Comparison of ENCODE assay signal across 12 cellular contexts in genomic region chr1:211420389-211420788, GRCh38.
A peak's percentile ranks its signal among the peaks of the same experiment; 100 is the strongest.
DNase-seq lines count a peak whose midpoint lies in the region; ATAC-seq and TF ChIP-seq lines count a peak whose summit lies in the region.
"Had no signal": no experiment of that assay in that cellular context is flagged by ENCODE, and none has a peak within 500 bp of the region (broad histone marks: within the 10 kb centered on the region; RNA-seq: fewer than 3 reads in every experiment).

No MANE protein-coding gene starts in this region.

- POLR2A ChIA-PET in A673 (lab: Charles Lee; ENCODE audit: low non-redundant PET), result no interaction called here

- H3K36me3 ChIP-seq in A673 (ENCODE audit: insufficient read depth, low read length, poor library complexity, severe bottlenecking) (no peaks in the 10 kb centered on the region), left lung (no peaks in the 10 kb centered on the region)
- H3K36me3 ChIP-seq: thoracic aorta had no signal

- peak; percentile 36 for DNase-seq in A673 (ENCODE audit: low spot score)
- peak; percentile 2 for DNase-seq in NCI-H345 treated with DMSO at 0.1 percent for 48 hours (lab: John Stamatoyannopoulos, UW; ENCODE audit: unreplicated experiment)
- peak; percentile 57 for DNase-seq in choroid plexus epithelial cell (ENCODE audit: low read depth)
- DNase-seq in left lung, result no peak
- DNase-seq in activated naive CD4-positive, alpha-beta T cell treated with Interleukin-2 at 50 U/mL for 16 hours, result no peak
- no peak for DNase-seq in hypothalamus (lab: John Stamatoyannopoulos, UW)
- DNase-seq: Caco-2, erythroblast, NCI-H187 had no signal

- BruUV-seq in A673 (replicated peaks; lab: Mats Ljungman, UMichigan), result no TSS peak

- H3K4me1 ChIP-seq in A673 (ENCODE audit: insufficient read depth, low read length, poor library complexity, severe bottlenecking), result no peaks in the 10 kb centered on the region
- H3K4me1 ChIP-seq in left lung, result peaks cover 0 to 4% of the 10 kb centered on the region in 2 donors
- H3K4me1 ChIP-seq: Caco-2 had no signal

- CTCF ChIA-PET in A673 (lab: Charles Lee), result no interaction called here

- ATAC-seq in GM19463 (IDR thresholded peaks at IDR 0.05; ENCODE audit: unreplicated experiment) (peak; percentile 18), left lung (no peak), HG03025 (IDR thresholded peaks at IDR 0.05; ENCODE audit: low FRiP score, unreplicated experiment) (no peak)

- H3K9me3 ChIP-seq in A673 (ENCODE audit: low read depth, low read length, poor library complexity, severe bottlenecking) (no peaks in the 10 kb centered on the region), left lung (no peaks in the 10 kb centered on the region)
- H3K9me3 ChIP-seq: thoracic aorta had no signal

- intact Hi-C loops in A673 (cut with micrococcal nuclease; ENCODE audit: unreplicated experiment), result no loop called here
- intact Hi-C loops in left lung (cut with DNase I), result no loop called here

- TF ChIP-seq CTCF in A673 (conservative IDR thresholded peaks at IDR 0.05; ENCODE audit: low read depth, low read length) (no peak), choroid plexus epithelial cell (conservative IDR thresholded peaks at IDR 0.05; ENCODE audit: low read depth, low read length) (no peak), left lung (IDR thresholded peaks at IDR 0.05) (no peak)

- peaks cover 8% of the 10 kb centered on the region for H3K27me3 ChIP-seq in A673 (replicated peaks; ENCODE audit: insufficient read depth, low read depth, low read length, poor library complexity)
- peaks cover 0 to 14% of the 10 kb centered on the region in 2 donors for H3K27me3 ChIP-seq in left lung

- no peak overlapping the region for H3K27ac ChIP-seq in A673 (ENCODE audit: low read depth, low read length, poor library complexity, severe bottlenecking)
- H3K27ac ChIP-seq in left lung, result no peak overlapping the region
- H3K27ac ChIP-seq: thoracic aorta had no signal

- H3K4me3 ChIP-seq in A673 (ENCODE audit: low read depth, low read length, poor library complexity, severe bottlenecking) (no peak overlapping the region), choroid plexus epithelial cell (ENCODE audit: low read depth, low read length) (no peak overlapping the region), left lung (no peak overlapping the region)
- H3K4me3 ChIP-seq: thoracic aorta had no signal

Comparison
In these comparisons a context has a peak if more than half of its experiments do, and no peak if none do; other contexts are left out.
1. DNase-seq: peak in A673 (single experiment), NCI-H345 treated with DMSO at 0.1 percent for 48 hours (single experiment) and choroid plexus epithelial cell (single experiment); none in left lung (0 of 2), activated naive CD4-positive, alpha-beta T cell treated with Interleukin-2 at 50 U/mL for 16 hours (single experiment) and hypothalamus (0 of 51).